In genomic region chrX:56729152-56729557, GRCh38 we compare ENCODE assay signal across 8 cellular contexts. TPM values are rescaled to one million over a fixed set of nuclear protein-coding genes. Genes with fewer than 3 reads are reported as not detected.
A peak's percentile ranks its signal among the peaks of the same experiment; 100 is the strongest.
DNase-seq lines count a peak whose midpoint lies in the region; ATAC-seq and TF ChIP-seq lines count a peak whose summit lies in the region.

Gene NBDY, plus strand, starts transcription at chrX:56729243. Its CDS starts 111 bp downstream, at chrX:56729354.

- H3K36me3 ChIP-seq in esophagus squamous epithelium = no peaks in the 10 kb centered on the region
- no peaks in the 10 kb centered on the region for H3K36me3 ChIP-seq in muscle layer of duodenum (ENCODE audit: control insufficient read depth in 1 of 2, insufficient read depth in 2 of 2, low read length in 2 of 2)
- H3K36me3 ChIP-seq in thymus (ENCODE audit: control insufficient read depth, insufficient read depth) = no peaks in the 10 kb centered on the region

- DNase-seq in Ammon's horn (ENCODE audit: low spot score) (peak; percentile 71), NCI-H82 (lab: John Stamatoyannopoulos, UW) (peak; percentile 82), esophagus squamous epithelium (lab: John Stamatoyannopoulos, UW) (no peak)
- DNase-seq in activated T-cell treated with anti-CD3 and anti-CD28 coated beads, Interleukin-2, amount 50 U/mL, for 1 hour = peak; percentile 38

- H3K9me3 ChIP-seq in esophagus squamous epithelium (no peaks in the 10 kb centered on the region), muscle layer of duodenum (ENCODE audit: control insufficient read depth in 1 of 2, low read length in 2 of 2) (no peaks in the 10 kb centered on the region), thymus (ENCODE audit: control insufficient read depth) (no peaks in the 10 kb centered on the region)

- H3K4me1 ChIP-seq in esophagus squamous epithelium (peaks cover 0 to 26% (median 3%) of the 10 kb centered on the region in 3 donors), muscle layer of duodenum (ENCODE audit: control insufficient read depth in 1 of 2, insufficient read depth in 2 of 2, low read length in 2 of 2) (peaks cover 0 to 9% of the 10 kb centered on the region in 2 donors), thymus (ENCODE audit: control insufficient read depth, insufficient read depth, low read length) (no peaks in the 10 kb centered on the region)

- peak in 1 of 4 donors; percentile 45 for TF ChIP-seq POLR2A in esophagus squamous epithelium (IDR thresholded peaks at IDR 0.05)

- H3K27ac ChIP-seq in esophagus squamous epithelium (peak within 1 kb of the TSS; percentile 62 to 85 (median 80)), muscle layer of duodenum (ENCODE audit: low read length) (peak within 1 kb of the TSS; percentile 79), thymus (ENCODE audit: low read depth) (peak within 1 kb of the TSS; percentile 81)

- no peaks in the 10 kb centered on the region for H3K27me3 ChIP-seq in esophagus squamous epithelium
- H3K27me3 ChIP-seq in muscle layer of duodenum (ENCODE audit: low read depth, low read length) = no peaks in the 10 kb centered on the region
- no peaks in the 10 kb centered on the region for H3K27me3 ChIP-seq in thymus (ENCODE audit: control insufficient read depth, insufficient read depth)

- WGBS in esophagus squamous epithelium, 2 donors = 0 to 24% methylated on average over 15 to 22 of the region's 22 CpGs
- under 1% methylated on average over 22 of the region's 22 CpGs for WGBS in thymus

- H3K4me3 ChIP-seq in esophagus squamous epithelium (peak within 1 kb of the TSS; percentile 40 to 70 (median 61)), muscle layer of duodenum (ENCODE audit: low read depth in 1 of 2, low read length in 2 of 2) (peak within 1 kb of the TSS; percentile 74 to 87), thymus (ENCODE audit: low read length) (peak within 1 kb of the TSS; percentile 76)

- TF ChIP-seq CTCF in esophagus squamous epithelium (IDR thresholded peaks at IDR 0.05) = no peak

- intact Hi-C loops in esophagus squamous epithelium (cut with DNase I) = no loop called here

- ATAC-seq in GM18868 (IDR thresholded peaks at IDR 0.05; ENCODE audit: unreplicated experiment) = peak; percentile 76
- peak; percentile 76 for ATAC-seq in HG03103 (IDR thresholded peaks at IDR 0.05; ENCODE audit: low read depth, unreplicated experiment)

RNA-seq across cellular contexts. Expression of gene NBDY, which starts in this region (rescaled TPM):
- total RNA-seq in esophagus squamous epithelium = 10 to 100 TPM in 2 of 4 donors, 1 to 10 TPM in 2; 8.3 to 17.7 (median 10.8) TPM
- polyA plus RNA-seq in thymus = 32.6 TPM
